Comparison of ENCODE assay signal across 10 cellular contexts in genomic region chr19:4062576-4063368, GRCh38. TPM values are rescaled to one million over a fixed set of nuclear protein-coding genes. Genes with fewer than 3 reads are reported as not detected.
DNase-seq lines count a peak whose midpoint lies in the region; ATAC-seq and TF ChIP-seq lines count a peak whose summit lies in the region.
"Had no signal": no experiment of that assay in that cellular context is flagged by ENCODE, and none has a peak within 500 bp of the region (broad histone marks: within the 10 kb centered on the region; RNA-seq: fewer than 3 reads in every experiment).

No MANE protein-coding gene starts in this region.

- H3K36me3 ChIP-seq in skeletal muscle satellite cell (ENCODE audit: insufficient read depth, low read length): peaks cover 22% of the 10 kb centered on the region

- H3K4me1 Mint-ChIP-seq in WTC11: peaks cover 24% of the 10 kb centered on the region

- no peak for TF ChIP-seq CTCF in GM12865 (IDR thresholded peaks at IDR 0.05; ENCODE audit: insufficient read depth, low read depth, low read length, missing control alignments)
- no peak for TF ChIP-seq CTCF in WTC11 (IDR thresholded peaks at IDR 0.05)
- no peak for TF ChIP-seq CTCF in fibroblast of pulmonary artery (IDR thresholded peaks at IDR 0.05; ENCODE audit: low read length, missing control alignments)

- peaks cover 2% of the 10 kb centered on the region; the same call in 1 of the 2 replicates for H3K27me3 Mint-ChIP-seq in WTC11 (ENCODE audit: low read depth)

- peak overlapping the region; percentile 94 for H3K9ac ChIP-seq in skeletal muscle satellite cell (ENCODE audit: low read depth, low read length)

- no peaks in the 10 kb centered on the region for H3K36me3 Mint-ChIP-seq in WTC11

- peaks cover 60% of the 10 kb centered on the region for H3K4me1 ChIP-seq in skeletal muscle satellite cell (ENCODE audit: control insufficient read depth, insufficient read depth, low read length)

- H3K27me3 ChIP-seq in skeletal muscle satellite cell (ENCODE audit: control insufficient read depth, insufficient read depth, low read length): no peaks in the 10 kb centered on the region

- H3K27ac Mint-ChIP-seq in WTC11: no peak overlapping the region

- no peaks in the 10 kb centered on the region for H3K9me3 Mint-ChIP-seq in WTC11
- H3K9me3 Mint-ChIP-seq: T-helper 1 cell treated with Interleukin-12 subunit alpha and Interleukin-12 subunit beta and Interleukin-4 antibody, amounts not matched to agents 30 μg/mL and 1 μg/mL, for 36 hours had no signal

- DNase-seq in GM12865 (ENCODE audit: low read depth) (no peak), WTC11 (ENCODE audit: low spot score) (no peak), fibroblast of pulmonary artery (ENCODE audit: low read depth) (no peak), midbrain (lab: John Stamatoyannopoulos, UW) (no peak), nucleus accumbens (lab: John Stamatoyannopoulos, UW) (no peak), iPS-NIHi11 (ENCODE audit: low spot score) (no peak)
- DNase-seq: hippocampal formation had no signal

- peak overlapping the region; percentile 79 for H3K4me3 Mint-ChIP-seq in WTC11

- H3K4me2 ChIP-seq in skeletal muscle satellite cell (ENCODE audit: low read length): peak overlapping the region; percentile 94

- CTCF ChIA-PET in WTC11 (lab: Charles Lee): interaction anchor here (2.1 kb wide), 1 partner anchor 75 kb away, joined by 14 read pairs; no protein-coding TSS in a partner anchor

- H3K4me3 ChIP-seq in GM12865 (ENCODE audit: low read depth, low read length) (peak overlapping the region; percentile 81), fibroblast of pulmonary artery (replicated peaks; ENCODE audit: low read depth, low read length) (peak overlapping the region; percentile 14), skeletal muscle satellite cell (ENCODE audit: low read length) (peak overlapping the region; percentile 79)

- no peaks in the 10 kb centered on the region for H3K9me3 ChIP-seq in skeletal muscle satellite cell (replicated peaks; ENCODE audit: low read length)

- ATAC-seq in WTC11: no peak
- no peak for ATAC-seq in GM21367 (IDR thresholded peaks at IDR 0.05; ENCODE audit: unreplicated experiment)

- POLR2A ChIA-PET in WTC11 (lab: Charles Lee): no interaction called here

TF ChIP-seq in WTC11, 78 proteins besides CTCF, POLR2A, EP300 and RAD21:
- TF ChIP-seq, protein P1, sequence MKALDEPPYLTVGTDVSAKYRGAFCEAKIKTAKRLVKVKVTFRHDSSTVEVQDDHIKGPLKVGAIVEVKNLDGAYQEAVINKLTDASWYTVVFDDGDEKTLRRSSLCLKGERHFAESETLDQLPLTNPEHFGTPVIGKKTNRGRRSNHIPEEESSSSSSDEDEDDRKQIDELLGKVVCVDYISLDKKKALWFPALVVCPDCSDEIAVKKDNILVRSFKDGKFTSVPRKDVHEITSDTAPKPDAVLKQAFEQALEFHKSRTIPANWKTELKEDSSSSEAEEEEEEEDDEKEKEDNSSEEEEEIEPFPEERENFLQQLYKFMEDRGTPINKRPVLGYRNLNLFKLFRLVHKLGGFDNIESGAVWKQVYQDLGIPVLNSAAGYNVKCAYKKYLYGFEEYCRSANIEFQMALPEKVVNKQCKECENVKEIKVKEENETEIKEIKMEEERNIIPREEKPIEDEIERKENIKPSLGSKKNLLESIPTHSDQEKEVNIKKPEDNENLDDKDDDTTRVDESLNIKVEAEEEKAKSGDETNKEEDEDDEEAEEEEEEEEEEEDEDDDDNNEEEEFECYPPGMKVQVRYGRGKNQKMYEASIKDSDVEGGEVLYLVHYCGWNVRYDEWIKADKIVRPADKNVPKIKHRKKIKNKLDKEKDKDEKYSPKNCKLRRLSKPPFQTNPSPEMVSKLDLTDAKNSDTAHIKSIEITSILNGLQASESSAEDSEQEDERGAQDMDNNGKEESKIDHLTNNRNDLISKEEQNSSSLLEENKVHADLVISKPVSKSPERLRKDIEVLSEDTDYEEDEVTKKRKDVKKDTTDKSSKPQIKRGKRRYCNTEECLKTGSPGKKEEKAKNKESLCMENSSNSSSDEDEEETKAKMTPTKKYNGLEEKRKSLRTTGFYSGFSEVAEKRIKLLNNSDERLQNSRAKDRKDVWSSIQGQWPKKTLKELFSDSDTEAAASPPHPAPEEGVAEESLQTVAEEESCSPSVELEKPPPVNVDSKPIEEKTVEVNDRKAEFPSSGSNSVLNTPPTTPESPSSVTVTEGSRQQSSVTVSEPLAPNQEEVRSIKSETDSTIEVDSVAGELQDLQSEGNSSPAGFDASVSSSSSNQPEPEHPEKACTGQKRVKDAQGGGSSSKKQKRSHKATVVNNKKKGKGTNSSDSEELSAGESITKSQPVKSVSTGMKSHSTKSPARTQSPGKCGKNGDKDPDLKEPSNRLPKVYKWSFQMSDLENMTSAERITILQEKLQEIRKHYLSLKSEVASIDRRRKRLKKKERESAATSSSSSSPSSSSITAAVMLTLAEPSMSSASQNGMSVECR (CRISPR knock-in tag; IDR thresholded peaks at IDR 0.05; ENCODE audit: borderline replicate concordance): no peak
- TF ChIP-seq EMX1 (CRISPR knock-in tag; IDR thresholded peaks at IDR 0.05) (no peak), ZNF423 (CRISPR knock-in tag; IDR thresholded peaks at IDR 0.05) (no peak), GABPB1 (CRISPR knock-in tag; IDR thresholded peaks at IDR 0.05) (no peak), ZNF232 (CRISPR knock-in tag; IDR thresholded peaks at IDR 0.05) (no peak)
- TF ChIP-seq, protein P2, sequence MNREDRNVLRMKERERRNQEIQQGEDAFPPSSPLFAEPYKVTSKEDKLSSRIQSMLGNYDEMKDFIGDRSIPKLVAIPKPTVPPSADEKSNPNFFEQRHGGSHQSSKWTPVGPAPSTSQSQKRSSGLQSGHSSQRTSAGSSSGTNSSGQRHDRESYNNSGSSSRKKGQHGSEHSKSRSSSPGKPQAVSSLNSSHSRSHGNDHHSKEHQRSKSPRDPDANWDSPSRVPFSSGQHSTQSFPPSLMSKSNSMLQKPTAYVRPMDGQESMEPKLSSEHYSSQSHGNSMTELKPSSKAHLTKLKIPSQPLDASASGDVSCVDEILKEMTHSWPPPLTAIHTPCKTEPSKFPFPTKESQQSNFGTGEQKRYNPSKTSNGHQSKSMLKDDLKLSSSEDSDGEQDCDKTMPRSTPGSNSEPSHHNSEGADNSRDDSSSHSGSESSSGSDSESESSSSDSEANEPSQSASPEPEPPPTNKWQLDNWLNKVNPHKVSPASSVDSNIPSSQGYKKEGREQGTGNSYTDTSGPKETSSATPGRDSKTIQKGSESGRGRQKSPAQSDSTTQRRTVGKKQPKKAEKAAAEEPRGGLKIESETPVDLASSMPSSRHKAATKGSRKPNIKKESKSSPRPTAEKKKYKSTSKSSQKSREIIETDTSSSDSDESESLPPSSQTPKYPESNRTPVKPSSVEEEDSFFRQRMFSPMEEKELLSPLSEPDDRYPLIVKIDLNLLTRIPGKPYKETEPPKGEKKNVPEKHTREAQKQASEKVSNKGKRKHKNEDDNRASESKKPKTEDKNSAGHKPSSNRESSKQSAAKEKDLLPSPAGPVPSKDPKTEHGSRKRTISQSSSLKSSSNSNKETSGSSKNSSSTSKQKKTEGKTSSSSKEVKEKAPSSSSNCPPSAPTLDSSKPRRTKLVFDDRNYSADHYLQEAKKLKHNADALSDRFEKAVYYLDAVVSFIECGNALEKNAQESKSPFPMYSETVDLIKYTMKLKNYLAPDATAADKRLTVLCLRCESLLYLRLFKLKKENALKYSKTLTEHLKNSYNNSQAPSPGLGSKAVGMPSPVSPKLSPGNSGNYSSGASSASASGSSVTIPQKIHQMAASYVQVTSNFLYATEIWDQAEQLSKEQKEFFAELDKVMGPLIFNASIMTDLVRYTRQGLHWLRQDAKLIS (CRISPR knock-in tag; IDR thresholded peaks at IDR 0.05; ENCODE audit: borderline replicate concordance): no peak
- TF ChIP-seq, protein P3, sequence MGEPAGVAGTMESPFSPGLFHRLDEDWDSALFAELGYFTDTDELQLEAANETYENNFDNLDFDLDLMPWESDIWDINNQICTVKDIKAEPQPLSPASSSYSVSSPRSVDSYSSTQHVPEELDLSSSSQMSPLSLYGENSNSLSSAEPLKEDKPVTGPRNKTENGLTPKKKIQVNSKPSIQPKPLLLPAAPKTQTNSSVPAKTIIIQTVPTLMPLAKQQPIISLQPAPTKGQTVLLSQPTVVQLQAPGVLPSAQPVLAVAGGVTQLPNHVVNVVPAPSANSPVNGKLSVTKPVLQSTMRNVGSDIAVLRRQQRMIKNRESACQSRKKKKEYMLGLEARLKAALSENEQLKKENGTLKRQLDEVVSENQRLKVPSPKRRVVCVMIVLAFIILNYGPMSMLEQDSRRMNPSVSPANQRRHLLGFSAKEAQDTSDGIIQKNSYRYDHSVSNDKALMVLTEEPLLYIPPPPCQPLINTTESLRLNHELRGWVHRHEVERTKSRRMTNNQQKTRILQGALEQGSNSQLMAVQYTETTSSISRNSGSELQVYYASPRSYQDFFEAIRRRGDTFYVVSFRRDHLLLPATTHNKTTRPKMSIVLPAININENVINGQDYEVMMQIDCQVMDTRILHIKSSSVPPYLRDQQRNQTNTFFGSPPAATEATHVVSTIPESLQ (CRISPR knock-in tag; IDR thresholded peaks at IDR 0.05): no peak

RNA-seq across cellular contexts. Expression of gene ZBTB7A, which starts 3.9 kb away (rescaled TPM):
- total RNA-seq in WTC11 (2021): 22.8 to 27.9 TPM (median 24.6 TPM) in 3 replicates
- total RNA-seq in skeletal muscle satellite cell (2012; rRNA removed): 34.0 and 36.7 TPM in 2 replicates

RNA-seq across cellular contexts. Expression of gene PIAS4, which starts 55.2 kb away (rescaled TPM):
- total RNA-seq in WTC11 (2021): 45.5 to 46.0 TPM (median 45.9 TPM) in 3 replicates
- 13.9 and 17.0 TPM in 2 replicates for total RNA-seq in skeletal muscle satellite cell (2012; rRNA removed)

Comparison
In these comparisons a context has a peak if more than half of its experiments do, and no peak if none do; other contexts are left out.
1. H3K4me3 ChIP-seq: peak in every context shown above with its lines; median percentile 81 in GM12865; 79 in skeletal muscle satellite cell; 14 in fibroblast of pulmonary artery.